In the genomic region with DNA sequence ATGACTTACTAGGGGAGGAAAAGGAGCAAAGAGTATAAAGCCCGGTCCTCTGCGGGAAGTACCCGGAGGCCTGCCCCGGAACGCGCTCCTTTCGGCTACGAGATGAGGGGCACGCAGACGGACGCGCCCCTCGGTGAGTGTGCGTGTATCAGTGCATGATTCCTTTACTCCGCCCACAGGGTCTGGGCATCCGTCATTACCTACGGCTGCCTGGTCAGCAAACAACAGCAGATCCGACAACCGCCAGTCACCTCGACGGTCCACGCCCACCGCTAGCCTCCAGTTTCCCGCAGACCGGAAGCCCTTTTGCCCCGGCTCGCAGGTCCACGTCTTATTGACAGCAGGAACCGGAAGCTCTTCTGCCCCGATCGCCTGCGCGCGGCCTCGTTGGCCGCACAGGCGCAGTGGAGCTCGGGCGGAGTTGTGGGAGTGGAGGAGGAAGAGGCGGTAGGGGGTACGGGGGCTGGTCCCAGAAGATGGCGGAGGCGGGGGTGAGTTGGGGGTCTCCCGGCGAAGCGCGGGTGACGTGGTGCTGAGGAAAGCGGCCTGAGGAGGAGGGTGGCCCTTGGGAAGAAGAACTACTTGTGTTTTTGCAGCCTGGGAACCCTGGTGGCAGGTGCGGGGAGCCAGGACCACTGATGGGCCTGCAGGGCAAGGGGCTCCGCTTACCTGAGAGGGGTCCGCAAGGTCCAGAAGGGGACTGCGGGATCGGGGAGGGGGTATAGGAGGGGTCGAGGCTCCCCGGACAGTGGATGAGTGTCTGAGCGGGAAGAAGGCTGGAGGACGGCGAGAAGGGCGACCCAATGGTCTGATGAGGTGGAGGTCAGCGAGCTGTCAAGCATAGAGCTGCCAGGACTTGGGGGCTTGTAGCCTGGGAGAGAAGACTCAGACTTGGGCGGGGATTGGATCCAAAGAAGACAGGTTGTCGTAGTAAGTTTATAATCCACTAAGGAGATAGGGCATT, we compare ENCODE assay signal across 1 cellular context.
A peak's percentile ranks its signal among the peaks of the same experiment; 100 is the strongest.
TF ChIP-seq lines count a peak whose summit lies in the region.

A gene (plus strand): TSS at position 421 of the 964 bp plus-strand sequence. CDS start 8,086 bp downstream, outside the sequence.

TF ChIP-seq in GM12878, 131 proteins besides CTCF, POLR2A, EP300 and RAD21 (continued from another document):
- TF ChIP-seq, protein P1, sequence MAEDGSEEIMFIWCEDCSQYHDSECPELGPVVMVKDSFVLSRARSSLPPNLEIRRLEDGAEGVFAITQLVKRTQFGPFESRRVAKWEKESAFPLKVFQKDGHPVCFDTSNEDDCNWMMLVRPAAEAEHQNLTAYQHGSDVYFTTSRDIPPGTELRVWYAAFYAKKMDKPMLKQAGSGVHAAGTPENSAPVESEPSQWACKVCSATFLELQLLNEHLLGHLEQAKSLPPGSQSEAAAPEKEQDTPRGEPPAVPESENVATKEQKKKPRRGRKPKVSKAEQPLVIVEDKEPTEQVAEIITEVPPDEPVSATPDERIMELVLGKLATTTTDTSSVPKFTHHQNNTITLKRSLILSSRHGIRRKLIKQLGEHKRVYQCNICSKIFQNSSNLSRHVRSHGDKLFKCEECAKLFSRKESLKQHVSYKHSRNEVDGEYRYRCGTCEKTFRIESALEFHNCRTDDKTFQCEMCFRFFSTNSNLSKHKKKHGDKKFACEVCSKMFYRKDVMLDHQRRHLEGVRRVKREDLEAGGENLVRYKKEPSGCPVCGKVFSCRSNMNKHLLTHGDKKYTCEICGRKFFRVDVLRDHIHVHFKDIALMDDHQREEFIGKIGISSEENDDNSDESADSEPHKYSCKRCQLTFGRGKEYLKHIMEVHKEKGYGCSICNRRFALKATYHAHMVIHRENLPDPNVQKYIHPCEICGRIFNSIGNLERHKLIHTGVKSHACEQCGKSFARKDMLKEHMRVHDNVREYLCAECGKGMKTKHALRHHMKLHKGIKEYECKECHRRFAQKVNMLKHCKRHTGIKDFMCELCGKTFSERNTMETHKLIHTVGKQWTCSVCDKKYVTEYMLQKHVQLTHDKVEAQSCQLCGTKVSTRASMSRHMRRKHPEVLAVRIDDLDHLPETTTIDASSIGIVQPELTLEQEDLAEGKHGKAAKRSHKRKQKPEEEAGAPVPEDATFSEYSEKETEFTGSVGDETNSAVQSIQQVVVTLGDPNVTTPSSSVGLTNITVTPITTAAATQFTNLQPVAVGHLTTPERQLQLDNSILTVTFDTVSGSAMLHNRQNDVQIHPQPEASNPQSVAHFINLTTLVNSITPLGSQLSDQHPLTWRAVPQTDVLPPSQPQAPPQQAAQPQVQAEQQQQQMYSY (CRISPR knock-in tag; IDR thresholded peaks at IDR 0.05) = no peak
- TF ChIP-seq POU2F2 (IDR thresholded peaks at IDR 0.05; ENCODE audit: borderline replicate concordance, low read depth, low read length) (no peak), TBL1XR1 (IDR thresholded peaks at IDR 0.05; ENCODE audit: low read depth, low read length) (0 out of 2 replicates have a peak, but pooled peaks have one; percentile 56), RFX5 (IDR thresholded peaks at IDR 0.05; ENCODE audit: low read depth, low read length) (peak; percentile 29; the same call in 1 of the 2 replicates), NR2C2 (IDR thresholded peaks at IDR 0.05; ENCODE audit: borderline replicate concordance, control insufficient read depth, insufficient read length, low read depth) (no peak), JUNB (IDR thresholded peaks at IDR 0.05) (no peak), LARP7 (IDR thresholded peaks at IDR 0.05) (no peak; the same call in 1 of the 2 replicates), NRF1 (conservative IDR thresholded peaks at IDR 0.05; ENCODE audit: low read depth, low read length) (peak; percentile 88), ZBED1 (IDR thresholded peaks at IDR 0.05; ENCODE audit: borderline replicate concordance) (no peak), CBX5 (IDR thresholded peaks at IDR 0.05; ENCODE audit: low read depth) (no peak), RUNX3 (IDR thresholded peaks at IDR 0.05; ENCODE audit: low read length) (peak; percentile 50; the same call in 1 of the 2 replicates), SMC3 (IDR thresholded peaks at IDR 0.05; ENCODE audit: borderline replicate concordance, low read length) (no peak), EED (IDR thresholded peaks at IDR 0.05; ENCODE audit: low read depth) (no peak)
- TF ChIP-seq, protein P2, sequence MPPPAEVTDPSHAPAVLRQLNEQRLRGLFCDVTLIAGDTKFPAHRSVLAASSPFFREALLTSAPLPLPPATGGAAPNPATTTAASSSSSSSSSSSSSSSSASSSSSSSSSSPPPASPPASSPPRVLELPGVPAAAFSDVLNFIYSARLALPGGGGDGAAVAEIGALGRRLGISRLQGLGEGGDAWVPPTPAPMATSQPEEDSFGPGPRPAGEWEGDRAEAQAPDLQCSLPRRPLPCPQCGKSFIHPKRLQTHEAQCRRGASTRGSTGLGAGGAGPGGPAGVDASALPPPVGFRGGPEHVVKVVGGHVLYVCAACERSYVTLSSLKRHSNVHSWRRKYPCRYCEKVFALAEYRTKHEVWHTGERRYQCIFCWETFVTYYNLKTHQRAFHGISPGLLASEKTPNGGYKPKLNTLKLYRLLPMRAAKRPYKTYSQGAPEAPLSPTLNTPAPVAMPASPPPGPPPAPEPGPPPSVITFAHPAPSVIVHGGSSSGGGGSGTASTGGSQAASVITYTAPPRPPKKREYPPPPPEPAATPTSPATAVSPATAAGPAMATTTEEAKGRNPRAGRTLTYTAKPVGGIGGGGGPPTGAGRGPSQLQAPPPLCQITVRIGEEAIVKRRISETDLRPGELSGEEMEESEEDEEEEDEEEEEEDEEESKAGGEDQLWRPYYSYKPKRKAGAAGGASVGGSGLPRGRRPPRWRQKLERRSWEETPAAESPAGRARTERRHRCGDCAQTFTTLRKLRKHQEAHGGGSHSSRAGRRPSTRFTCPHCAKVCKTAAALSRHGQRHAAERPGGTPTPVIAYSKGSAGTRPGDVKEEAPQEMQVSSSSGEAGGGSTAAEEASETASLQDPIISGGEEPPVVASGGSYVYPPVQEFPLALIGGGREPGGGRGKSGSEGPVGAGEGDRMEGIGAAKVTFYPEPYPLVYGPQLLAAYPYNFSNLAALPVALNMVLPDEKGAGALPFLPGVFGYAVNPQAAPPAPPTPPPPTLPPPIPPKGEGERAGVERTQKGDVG (CRISPR knock-in tag; IDR thresholded peaks at IDR 0.05) = no peak
- TF ChIP-seq, protein P3, sequence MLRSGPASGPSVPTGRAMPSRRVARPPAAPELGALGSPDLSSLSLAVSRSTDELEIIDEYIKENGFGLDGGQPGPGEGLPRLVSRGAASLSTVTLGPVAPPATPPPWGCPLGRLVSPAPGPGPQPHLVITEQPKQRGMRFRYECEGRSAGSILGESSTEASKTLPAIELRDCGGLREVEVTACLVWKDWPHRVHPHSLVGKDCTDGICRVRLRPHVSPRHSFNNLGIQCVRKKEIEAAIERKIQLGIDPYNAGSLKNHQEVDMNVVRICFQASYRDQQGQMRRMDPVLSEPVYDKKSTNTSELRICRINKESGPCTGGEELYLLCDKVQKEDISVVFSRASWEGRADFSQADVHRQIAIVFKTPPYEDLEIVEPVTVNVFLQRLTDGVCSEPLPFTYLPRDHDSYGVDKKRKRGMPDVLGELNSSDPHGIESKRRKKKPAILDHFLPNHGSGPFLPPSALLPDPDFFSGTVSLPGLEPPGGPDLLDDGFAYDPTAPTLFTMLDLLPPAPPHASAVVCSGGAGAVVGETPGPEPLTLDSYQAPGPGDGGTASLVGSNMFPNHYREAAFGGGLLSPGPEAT (IDR thresholded peaks at IDR 0.05; ENCODE audit: low read depth) = peak; percentile 56; the same call in 1 of the 2 replicates
- TF ChIP-seq, protein P4, sequence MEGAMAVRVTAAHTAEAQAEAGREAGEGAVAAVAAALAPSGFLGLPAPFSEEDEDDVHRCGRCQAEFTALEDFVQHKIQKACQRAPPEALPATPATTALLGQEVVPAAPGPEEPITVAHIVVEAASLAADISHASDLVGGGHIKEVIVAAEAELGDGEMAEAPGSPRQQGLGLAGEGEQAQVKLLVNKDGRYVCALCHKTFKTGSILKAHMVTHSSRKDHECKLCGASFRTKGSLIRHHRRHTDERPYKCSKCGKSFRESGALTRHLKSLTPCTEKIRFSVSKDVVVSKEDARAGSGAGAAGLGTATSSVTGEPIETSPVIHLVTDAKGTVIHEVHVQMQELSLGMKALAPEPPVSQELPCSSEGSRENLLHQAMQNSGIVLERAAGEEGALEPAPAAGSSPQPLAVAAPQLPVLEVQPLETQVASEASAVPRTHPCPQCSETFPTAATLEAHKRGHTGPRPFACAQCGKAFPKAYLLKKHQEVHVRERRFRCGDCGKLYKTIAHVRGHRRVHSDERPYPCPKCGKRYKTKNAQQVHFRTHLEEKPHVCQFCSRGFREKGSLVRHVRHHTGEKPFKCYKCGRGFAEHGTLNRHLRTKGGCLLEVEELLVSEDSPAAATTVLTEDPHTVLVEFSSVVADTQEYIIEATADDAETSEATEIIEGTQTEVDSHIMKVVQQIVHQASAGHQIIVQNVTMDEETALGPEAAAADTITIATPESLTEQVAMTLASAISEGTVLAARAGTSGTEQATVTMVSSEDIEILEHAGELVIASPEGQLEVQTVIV (IDR thresholded peaks at IDR 0.05; ENCODE audit: borderline replicate concordance, partially characterized antibody) = peak; percentile 43
- TF ChIP-seq, protein P5, sequence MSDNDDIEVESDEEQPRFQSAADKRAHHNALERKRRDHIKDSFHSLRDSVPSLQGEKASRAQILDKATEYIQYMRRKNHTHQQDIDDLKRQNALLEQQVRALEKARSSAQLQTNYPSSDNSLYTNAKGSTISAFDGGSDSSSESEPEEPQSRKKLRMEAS (IDR thresholded peaks at IDR 0.05; ENCODE audit: low read depth, low read length) = no peak
